1 cellular context compared by ENCODE assay signal in genomic region chr6:27502508-27503435, GRCh38.
TF ChIP-seq lines count a peak whose summit lies in the region.

No MANE protein-coding gene starts in this region.

TF ChIP-seq in HepG2, 621 proteins besides CTCF, POLR2A, EP300 and RAD21 (continued from another document):
- no peak for TF ChIP-seq ZNF713 (CRISPR knock-in tag; IDR thresholded peaks at IDR 0.05)
- no peak; the same call in 1 of the 2 replicates for TF ChIP-seq ZNF33B (CRISPR knock-in tag; IDR thresholded peaks at IDR 0.05)
- TF ChIP-seq THAP8 (CRISPR knock-in tag; IDR thresholded peaks at IDR 0.05; ENCODE audit: borderline replicate concordance), result peak; percentile 50; the same call in 1 of the 2 replicates
- TF ChIP-seq FOXA1 (IDR thresholded peaks at IDR 0.05), result no peak
- no peak for TF ChIP-seq FOXA1 (CRISPR knock-in tag; IDR thresholded peaks at IDR 0.05)
- no peak for TF ChIP-seq SIX4 (CRISPR knock-in tag; IDR thresholded peaks at IDR 0.05)
- no peak for TF ChIP-seq TEAD2 (CRISPR knock-in tag; IDR thresholded peaks at IDR 0.05)
- TF ChIP-seq E2F5 (CRISPR knock-in tag; conservative IDR thresholded peaks at IDR 0.05), result no peak
- no peak for TF ChIP-seq SRSF9 (IDR thresholded peaks at IDR 0.05; ENCODE audit: borderline replicate concordance, insufficient read depth, low read depth, low read length, poor library complexity, severe bottlenecking)
- TF ChIP-seq ZNF124 (CRISPR knock-in tag; IDR thresholded peaks at IDR 0.05), result no peak; the same call in 1 of the 2 replicates
- no peak for TF ChIP-seq ZNF180 (CRISPR knock-in tag; IDR thresholded peaks at IDR 0.05; ENCODE audit: borderline replicate concordance, low read depth)
- 0 out of 2 replicates have a peak, but pooled peaks have one; percentile 31 for TF ChIP-seq GABPB1 (CRISPR knock-in tag; IDR thresholded peaks at IDR 0.05)
- no peak for TF ChIP-seq ATM (IDR thresholded peaks at IDR 0.05; ENCODE audit: borderline replicate concordance)
- no peak for TF ChIP-seq MTF1 (CRISPR knock-in tag; IDR thresholded peaks at IDR 0.05)
- no peak for TF ChIP-seq SRF (IDR thresholded peaks at IDR 0.05; ENCODE audit: low read depth, low read length)
- no peak for TF ChIP-seq ZBTB8A (CRISPR knock-in tag; IDR thresholded peaks at IDR 0.05; ENCODE audit: borderline replicate concordance, low read depth)
- no peak for TF ChIP-seq PAWR (CRISPR knock-in tag; IDR thresholded peaks at IDR 0.05; ENCODE audit: borderline replicate concordance)
- TF ChIP-seq FOXJ3 (CRISPR knock-in tag; IDR thresholded peaks at IDR 0.05; ENCODE audit: borderline replicate concordance), result no peak
- TF ChIP-seq ZBTB33 (CRISPR knock-in tag; IDR thresholded peaks at IDR 0.05), result no peak
- TF ChIP-seq SYNCRIP (IDR thresholded peaks at IDR 0.05; ENCODE audit: insufficient read depth, low read depth, low read length), result no peak
- TF ChIP-seq CBX5 (CRISPR knock-in tag; IDR thresholded peaks at IDR 0.05; ENCODE audit: borderline replicate concordance), result no peak
- TF ChIP-seq CREB1 (IDR thresholded peaks at IDR 0.05), result no peak
- TF ChIP-seq CREB1 (CRISPR knock-in tag; IDR thresholded peaks at IDR 0.05), result peak; percentile 79
- no peak for TF ChIP-seq PHF20 (CRISPR knock-in tag; IDR thresholded peaks at IDR 0.05)
- no peak for TF ChIP-seq SMARCE1 (IDR thresholded peaks at IDR 0.05; ENCODE audit: borderline replicate concordance)
- TF ChIP-seq BORCS8-MEF2B (CRISPR knock-in tag; IDR thresholded peaks at IDR 0.05), result no peak
- 0 out of 2 replicates have a peak, but pooled peaks have one; percentile 29 for TF ChIP-seq BCL3 (CRISPR knock-in tag; IDR thresholded peaks at IDR 0.05)
- 0 out of 2 replicates have a peak, but pooled peaks have one; percentile 29 for TF ChIP-seq ZNF317 (CRISPR knock-in tag; IDR thresholded peaks at IDR 0.05)
- TF ChIP-seq ZNF251 (CRISPR knock-in tag; IDR thresholded peaks at IDR 0.05), result no peak
- TF ChIP-seq ZNF639 (CRISPR knock-in tag; conservative IDR thresholded peaks at IDR 0.05), result no peak
- TF ChIP-seq ZNF282 (IDR thresholded peaks at IDR 0.05; ENCODE audit: partially characterized antibody), result no peak
- no peak for TF ChIP-seq ZNF407 (CRISPR knock-in tag; IDR thresholded peaks at IDR 0.05; ENCODE audit: not compliant biosample characterization)
- no peak for TF ChIP-seq ZBTB37 (CRISPR knock-in tag; IDR thresholded peaks at IDR 0.05)
- peak; percentile 51 for TF ChIP-seq ZBTB2 (CRISPR knock-in tag; IDR thresholded peaks at IDR 0.05; ENCODE audit: low read depth)
- no peak for TF ChIP-seq ZFY (CRISPR knock-in tag; IDR thresholded peaks at IDR 0.05)
- TF ChIP-seq RFXANK (CRISPR knock-in tag; IDR thresholded peaks at IDR 0.05), result no peak; the same call in 1 of the 2 replicates
- peak; percentile 48; the same call in 1 of the 2 replicates for TF ChIP-seq DRAP1 (CRISPR knock-in tag; IDR thresholded peaks at IDR 0.05)
TF ChIP-seq in HepG2: peak in this region for 146.
